Comparison of ENCODE assay signal across 8 cellular contexts in genomic region chr7:102390697-102391484, GRCh38. TPM values are rescaled to one million over a fixed set of nuclear protein-coding genes. Genes with fewer than 3 reads are reported as not detected.
A peak's percentile ranks its signal among the peaks of the same experiment; 100 is the strongest.
DNase-seq lines count a peak whose midpoint lies in the region; ATAC-seq, FAIRE-seq and TF ChIP-seq lines count a peak whose summit lies in the region.

No MANE protein-coding gene starts in this region.

- no peak for FAIRE-seq in H54 (lab: Jason Lieb, UNC)

- H3K9me3 ChIP-seq in lung (ENCODE audit: control insufficient read depth in 2 of 2, insufficient read depth in 1 of 2, low read length in 1 of 2): no peaks in the 10 kb centered on the region

- ATAC-seq in lung (ENCODE audit: insufficient read depth, low FRiP score) (peak; percentile 85), HG03025 (IDR thresholded peaks at IDR 0.05; ENCODE audit: low FRiP score, unreplicated experiment) (no peak)

- H3K27me3 Mint-ChIP-seq in CD14-positive monocyte (ENCODE audit: low read depth in 3 of 3): peaks cover 0 to 4% (median 0%) of the 10 kb centered on the region in 3 donors

- peaks cover 26 to 42% of the 10 kb centered on the region in 2 donors for H3K36me3 Mint-ChIP-seq in CD14-positive monocyte

- no peak overlapping the region for H3K27ac Mint-ChIP-seq in CD14-positive monocyte

- H3K4me3 Mint-ChIP-seq in CD14-positive monocyte: no peak overlapping the region

- H3K36me3 ChIP-seq in lung (ENCODE audit: control insufficient read depth in 2 of 2, insufficient read depth in 2 of 2, low read length in 2 of 2): peaks cover 0 to 4% of the 10 kb centered on the region in 2 donors

- H3K9me3 Mint-ChIP-seq in CD14-positive monocyte: no peaks in the 10 kb centered on the region

- no peak overlapping the region for H3K4me3 ChIP-seq in lung

- TF ChIP-seq POLR2A in H54 (IDR thresholded peaks at IDR 0.05; ENCODE audit: low read depth, low read length): no peak

- TF ChIP-seq CTCF in CD14-positive monocyte (IDR thresholded peaks at IDR 0.05) (peak; percentile 92), lung (IDR thresholded peaks at IDR 0.05; ENCODE audit: control extremely low read depth, extremely low read depth) (peak; percentile 84)

- intact Hi-C loops in CD14-positive monocyte (cut with micrococcal nuclease): loop anchor here (1.0 to 10.0 kb wide), 3 partner anchors 112 to 846 kb away; no protein-coding TSS in a partner anchor

- no peak overlapping the region for H3K27ac ChIP-seq in lung (ENCODE audit: low read depth in 1 of 2, low read length in 1 of 2)

- DNase-seq in CD14-positive monocyte (ENCODE audit: low spot score) (peak; percentile 78), H54 (ENCODE audit: insufficient read length, low spot score) (peak; percentile 77), NCI-H526 (lab: John Stamatoyannopoulos, UW) (peak; percentile 78 to 93), dermis microvascular lymphatic vessel endothelial cell (ENCODE audit: low read depth in 2 of 2) (peak; percentile 50 to 76), lung (ENCODE audit: low spot score) (peak; percentile 87)
- peak; percentile 50 to 53 for DNase-seq in activated CD4-positive, alpha-beta T cell treated with anti-CD3 and anti-CD28 coated beads, Interleukin-2, amount 50 U/mL, for 24 hours (ENCODE audit: low read depth in 1 of 2, low spot score in 1 of 2)
- peak; percentile 48 for DNase-seq in stimulated activated CD8-positive, alpha-beta memory T cell treated with anti-CD3 and anti-CD28 coated beads, Interleukin-12 subunit alpha, Interleukin-12 subunit beta, amount 100 ng/mL, for 1 hour (ENCODE audit: low read depth)

- no peaks in the 10 kb centered on the region for H3K4me1 ChIP-seq in lung (ENCODE audit: control insufficient read depth in 2 of 2, insufficient read depth in 2 of 2, low read length in 2 of 2)

- 66 to 74% methylated on average over 11 to 12 of the region's 12 CpGs for WGBS in lung, 2 donors

- no peaks in the 10 kb centered on the region for H3K27me3 ChIP-seq in lung (ENCODE audit: control insufficient read depth, insufficient read depth)

- peaks cover 6% of the 10 kb centered on the region for H3K4me1 Mint-ChIP-seq in CD14-positive monocyte

RNA-seq across cellular contexts. Expression of gene PRKRIP1, which starts 5.3 kb away (rescaled TPM):
- polyA plus RNA-seq in CD14-positive monocyte (1 to 10 TPM; 6.6 to 7.4 TPM), lung (10 to 100 TPM; 14.6 to 25.7 TPM)
- total RNA-seq in dermis microvascular lymphatic vessel endothelial cell (8.0 and 10.6 TPM in 2 replicates), lung (10 to 100 TPM; 21.4 to 29.2 TPM)

RNA-seq across cellular contexts. Expression of gene SPDYE6, which starts 34.6 kb away (rescaled TPM):
- polyA plus RNA-seq in CD14-positive monocyte (under 1 TPM; 0.12 to 0.29 TPM), lung (under 1 TPM; 0.08 to 0.10 TPM)
- total RNA-seq in dermis microvascular lymphatic vessel endothelial cell (not detected in 2 replicates), lung (not detected)

RNA-seq across cellular contexts. Expression of gene ORAI2, which starts 42.5 kb away (rescaled TPM):
- polyA plus RNA-seq in CD14-positive monocyte (10 to 100 TPM; 38.2 to 50.0 TPM), lung (10 to 100 TPM in 1 of 2 donors, 1 to 10 TPM in 1; 7.6 to 48.9 TPM)
- total RNA-seq in dermis microvascular lymphatic vessel endothelial cell (57.9 and 106 TPM in 2 replicates), lung (10 to 100 TPM; 15.0 to 39.8 TPM)
